28 cellular contexts compared by ENCODE assay signal in genomic region chr4:122674371-122674770, GRCh38. TPM values are rescaled to one million over a fixed set of nuclear protein-coding genes. Genes with fewer than 3 reads are reported as not detected.
A peak's percentile ranks its signal among the peaks of the same experiment; 100 is the strongest.
DNase-seq lines count a peak whose midpoint lies in the region; ATAC-seq and TF ChIP-seq lines count a peak whose summit lies in the region.
"Had no signal": no experiment of that assay in that cellular context is flagged by ENCODE, and none has a peak within 500 bp of the region (broad histone marks: within the 10 kb centered on the region; RNA-seq: fewer than 3 reads in every experiment).

No MANE protein-coding gene starts in this region.

- DNase-seq in GM23338 (ENCODE audit: low spot score) (peak; percentile 20), SK-N-SH (no peak), dermis blood vessel endothelial cell (peak; percentile 49), mesenchymal stem cell (peak; percentile 15), foreskin melanocyte (no peak), LoVo (ENCODE audit: low spot score) (no peak)
- DNase-seq: ACHN; activated CD4-positive, alpha-beta T cell treated with anti-CD3 and anti-CD28 coated beads for 48 hours; activated naive CD4-positive, alpha-beta T cell treated with anti-CD3 and anti-CD28 coated beads for 36 hours; body of pancreas; DMS153; gastrocnemius medialis; NCI-H1092; NCI-H1694; NCI-H748 treated with DMSO at 0.1 percent for 48 hours; pancreas; Right ventricle myocardium superior; stimulated activated CD8-positive, alpha-beta memory T cell treated with anti-CD3 and anti-CD28 coated beads, Interleukin-4, amount 100 ng/mL, for 48 hours; stimulated activated naive CD8-positive, alpha-beta T cell treated with anti-CD3 and anti-CD28 coated beads, Interleukin-15, amount 100 ng/mL, for 72 hours; T-helper 9 cell had no signal

- H3K9me2 ChIP-seq in GM23338 (ENCODE audit: insufficient read depth) (peaks cover 5% of the 10 kb centered on the region; the same call in 1 of the 2 replicates), SK-N-SH (no peaks in the 10 kb centered on the region)

- H3K4me1 ChIP-seq in GM23338 (ENCODE audit: insufficient read depth) (peaks cover 9% of the 10 kb centered on the region; the same call in 1 of the 2 replicates), SK-N-SH (ENCODE audit: control insufficient read depth in 1 of 2, insufficient read depth in 2 of 2, low read depth in 1 of 2, low read length in 1 of 2) (peaks cover 0 to 17% of the 10 kb centered on the region in 2 experiments; a peak in 2 of 4 replicates), mesenchymal stem cell (ENCODE audit: control insufficient read depth, insufficient read depth, low read depth, low read length) (no peaks in the 10 kb centered on the region)
- H3K4me1 ChIP-seq: body of pancreas, gastrocnemius medialis, pancreas had no signal

- H2BK5ac ChIP-seq in mesenchymal stem cell (ENCODE audit: low read depth, low read length, poor library complexity, severe bottlenecking) = no peak overlapping the region

- no peak overlapping the region for H2BK15ac ChIP-seq in mesenchymal stem cell (ENCODE audit: low read depth, poor library complexity, severe bottlenecking)

- H3K4me3 ChIP-seq in GM23338 = no peak overlapping the region
- H3K4me3 ChIP-seq in SK-N-SH (ENCODE audit: low read depth in 2 of 2, low read length in 1 of 2) = no peak overlapping the region
- H3K4me3 ChIP-seq in mesenchymal stem cell (ENCODE audit: insufficient read depth in 1 of 2, low read depth in 1 of 2, low read length in 2 of 2) = no peak overlapping the region
- H3K4me3 ChIP-seq: body of pancreas, gastrocnemius medialis, GM12878, HAP-1, pancreas had no signal

- H3K14ac ChIP-seq in mesenchymal stem cell (ENCODE audit: low read length in 2 of 2) = no peak overlapping the region

- no peak for TF ChIP-seq EP300 in SK-N-SH (IDR thresholded peaks at IDR 0.05; ENCODE audit: borderline replicate concordance in 1 of 2, low read depth in 1 of 2, low read length in 1 of 2)

- H3K4me2 ChIP-seq in GM23338 = no peak overlapping the region
- H3K4me2 ChIP-seq in SK-N-SH = no peak overlapping the region
- no peak overlapping the region for H3K4me2 ChIP-seq in mesenchymal stem cell (ENCODE audit: low read length, poor library complexity, severe bottlenecking)

- no peak overlapping the region for H3K23ac ChIP-seq in mesenchymal stem cell (ENCODE audit: low read length in 2 of 2)

- no peak overlapping the region for H4K91ac ChIP-seq in mesenchymal stem cell (ENCODE audit: low read length)

- ATAC-seq in GM23338 (no peak), GM19023 (IDR thresholded peaks at IDR 0.05; ENCODE audit: unreplicated experiment) (no peak)
- ATAC-seq: body of pancreas, gastrocnemius medialis, GM12878, left lobe of liver, Panc1, pancreas had no signal

- H3K79me2 ChIP-seq in GM23338 (replicated peaks; ENCODE audit: insufficient read depth) (no peaks in the 10 kb centered on the region), SK-N-SH (ENCODE audit: insufficient read depth) (no peaks in the 10 kb centered on the region)

- TF ChIP-seq CTCF in GM23338 (conservative IDR thresholded peaks at IDR 0.05; ENCODE audit: low read depth in 2 of 2) = no peak
- no peak for TF ChIP-seq CTCF in SK-N-SH (IDR thresholded peaks at IDR 0.05)

- H4K20me1 ChIP-seq in GM23338 (replicated peaks; ENCODE audit: insufficient read depth) (no peaks in the 10 kb centered on the region), SK-N-SH (ENCODE audit: insufficient read depth) (no peaks in the 10 kb centered on the region)

- H3K79me1 ChIP-seq in mesenchymal stem cell (replicated peaks; ENCODE audit: low read length, poor library complexity, severe bottlenecking) = no peaks in the 10 kb centered on the region

- POLR2A ChIA-PET in SK-N-SH (lab: Yijun Ruan, JAX) = no interaction called here

- no peak overlapping the region for H3K9ac ChIP-seq in SK-N-SH
- H3K9ac ChIP-seq in mesenchymal stem cell (ENCODE audit: low read length) = no peak overlapping the region

- peaks cover 14% of the 10 kb centered on the region for H3K4me1 Mint-ChIP-seq in GM23338
- H3K4me1 Mint-ChIP-seq: central memory CD8-positive, alpha-beta T cell had no signal

- H3K9me3 ChIP-seq in SK-N-SH (no peaks in the 10 kb centered on the region), mesenchymal stem cell (ENCODE audit: control insufficient read depth, low read length) (no peaks in the 10 kb centered on the region)
- H3K9me3 ChIP-seq: body of pancreas, gastrocnemius medialis, HAP-1, pancreas had no signal

- no peak overlapping the region for H3K4me3 Mint-ChIP-seq in GM23338
- H3K4me3 Mint-ChIP-seq: activated naive CD4-positive, alpha-beta T cell treated with anti-CD3 and anti-CD28 coated beads for 36 hours; central memory CD8-positive, alpha-beta T cell; stimulated activated naive CD8-positive, alpha-beta T cell treated with anti-CD3 and anti-CD28 coated beads, Interleukin-15, amount 100 ng/mL, for 72 hours had no signal

- H3K27me3 Mint-ChIP-seq in GM23338 (ENCODE audit: insufficient read depth, low read depth, poor library complexity) = no peaks in the 10 kb centered on the region

- no peak overlapping the region for H2BK120ac ChIP-seq in mesenchymal stem cell (ENCODE audit: low read depth, low read length)

- H3F3A ChIP-seq in GM23338 (replicated peaks; ENCODE audit: low read depth) = no peaks in the 10 kb centered on the region
- peaks cover 9% of the 10 kb centered on the region for H3F3A ChIP-seq in SK-N-SH (replicated peaks; ENCODE audit: insufficient read depth)

- no peaks in the 10 kb centered on the region for H3K36me3 Mint-ChIP-seq in GM23338 (ENCODE audit: low read depth)

- TF ChIP-seq RAD21 in SK-N-SH (IDR thresholded peaks at IDR 0.05; ENCODE audit: low read length) = no peak

- no peak overlapping the region for H3K4ac ChIP-seq in mesenchymal stem cell (ENCODE audit: low read depth in 1 of 2, low read length in 2 of 2)

- H2BK12ac ChIP-seq in mesenchymal stem cell (ENCODE audit: low read length in 2 of 2) = no peak overlapping the region

- CTCF ChIA-PET in SK-N-SH (lab: Yijun Ruan, JAX) = interaction anchor here (0.6 kb wide), 1 partner anchor 218 kb away, joined by 3 read pairs; no protein-coding TSS in a partner anchor

- H3K27ac Mint-ChIP-seq in GM23338 = no peak overlapping the region
- H3K27ac Mint-ChIP-seq: activated naive CD4-positive, alpha-beta T cell treated with anti-CD3 and anti-CD28 coated beads for 36 hours; stimulated activated naive CD8-positive, alpha-beta T cell treated with anti-CD3 and anti-CD28 coated beads, Interleukin-15, amount 100 ng/mL, for 72 hours had no signal

- no peaks in the 10 kb centered on the region for H3K36me3 ChIP-seq in GM23338 (ENCODE audit: insufficient read depth)
- no peaks in the 10 kb centered on the region for H3K36me3 ChIP-seq in SK-N-SH (replicated peaks in 1 of 2; ENCODE audit: control insufficient read depth in 1 of 2, insufficient read depth in 2 of 2, low read length in 1 of 2)
- no peaks in the 10 kb centered on the region for H3K36me3 ChIP-seq in mesenchymal stem cell (ENCODE audit: control insufficient read depth in 1 of 2, insufficient read depth in 2 of 2, low read depth in 1 of 2, low read length in 2 of 2)
- H3K36me3 ChIP-seq: gastrocnemius medialis, HAP-1, pancreas had no signal

- H2AK5ac ChIP-seq in mesenchymal stem cell (ENCODE audit: low read length, severe bottlenecking) = no peak overlapping the region

- H3K18ac ChIP-seq in mesenchymal stem cell (ENCODE audit: low read depth in 1 of 2, low read length in 2 of 2) = no peak overlapping the region

- H3K27me3 ChIP-seq in GM23338 (ENCODE audit: insufficient read depth) (no peaks in the 10 kb centered on the region), SK-N-SH (ENCODE audit: insufficient read depth) (no peaks in the 10 kb centered on the region), mesenchymal stem cell (ENCODE audit: control insufficient read depth in 1 of 2, insufficient read depth in 1 of 2, low read length in 2 of 2) (no peaks in the 10 kb centered on the region)
- H3K27me3 ChIP-seq: body of pancreas, gastrocnemius medialis, pancreas had no signal

- 0% methylated on average over 1 of the region's 1 CpG for WGBS in SK-N-SH (ENCODE audit: low lambda C conversion rate)
- WGBS in mesenchymal stem cell = 22% methylated on average over 1 of the region's 1 CpG

- H3K9me3 Mint-ChIP-seq in GM23338 = peaks cover 9% of the 10 kb centered on the region; the same call in 2 of the 3 replicates
- H3K9me3 Mint-ChIP-seq: central memory CD8-positive, alpha-beta T cell had no signal

- H2AFZ ChIP-seq in GM23338 (0 out of 2 replicates have a peak overlapping the region, but pooled peaks have one; percentile 8), SK-N-SH (ENCODE audit: low read depth) (peak overlapping the region; percentile 67; the same call in 1 of the 2 replicates), mesenchymal stem cell (ENCODE audit: low read depth, low read length) (no peak overlapping the region)

- H4K8ac ChIP-seq in mesenchymal stem cell (ENCODE audit: low read length) = no peak overlapping the region

- H3K27ac ChIP-seq in GM23338 (ENCODE audit: low read depth) (no peak overlapping the region), SK-N-SH (ENCODE audit: low read depth in 2 of 2, low read length in 1 of 2) (no peak overlapping the region), mesenchymal stem cell (ENCODE audit: low read length, poor library complexity, severe bottlenecking) (no peak overlapping the region)
- H3K27ac ChIP-seq: body of pancreas, gastrocnemius medialis, pancreas had no signal

TF ChIP-seq in GM23338, 12 proteins besides CTCF, POLR2A, EP300 and RAD21:
- TF ChIP-seq STAT1 (IDR thresholded peaks at IDR 0.05; ENCODE audit: unreplicated experiment) = no peak
- TF ChIP-seq NANOG (IDR thresholded peaks at IDR 0.05; ENCODE audit: borderline replicate concordance) = no peak
- no peak for TF ChIP-seq ZNF114 (CRISPR knock-in tag; IDR thresholded peaks at IDR 0.05)
TF ChIP-seq in GM23338: peak in this region for 0.

RNA-seq across cellular contexts. Expression of gene IL21, which starts 53.5 kb away (rescaled TPM):
- total RNA-seq in GM23338 (2014; rRNA removed; shearing (Covaris generic)) = not detected in 2 replicates
- polyA plus RNA-seq in GM23338 (2016; fragmentation: Nextera tagmentation; extraction: Ambion mirVana) (not detected in 2 replicates), SK-N-SH (2012; rRNA removed) (not detected in 2 replicates)
- not detected in 2 replicates for polyA plus RNA-seq in SK-N-SH (2012; cell fraction: cytosol; rRNA removed)
- polyA plus RNA-seq in SK-N-SH (2012; cell fraction: nucleus; rRNA removed) = not detected in 2 replicates
- not detected in 2 replicates for total RNA-seq in dermis blood vessel endothelial cell
- not detected for polyA plus RNA-seq in mesenchymal stem cell (2013, experiment 1 of 2)
- not detected for polyA plus RNA-seq in mesenchymal stem cell (2013, experiment 2 of 2)
- total RNA-seq: body of pancreas, gastrocnemius medialis, GM12878, left lobe of liver, pancreas, Right ventricle myocardium superior had no signal
- polyA plus RNA-seq: BJ, GM12878, neural cell, pancreas had no signal

RNA-seq across cellular contexts. Expression of gene BBS12, which starts 58.1 kb away (rescaled TPM):
- 2.6 TPM in 2 replicates for total RNA-seq in GM23338 (2014; rRNA removed; shearing (Covaris generic))
- polyA plus RNA-seq in GM23338 (2016; fragmentation: Nextera tagmentation; extraction: Ambion mirVana) (1.4 and 2.3 TPM in 2 replicates), SK-N-SH (2012; rRNA removed) (1.5 and 2.1 TPM in 2 replicates)
- 2.4 and 2.6 TPM in 2 replicates for polyA plus RNA-seq in SK-N-SH (2012; cell fraction: cytosol; rRNA removed)
- polyA plus RNA-seq in SK-N-SH (2012; cell fraction: nucleus; rRNA removed) = 0.62 and 1.2 TPM in 2 replicates
- total RNA-seq in dermis blood vessel endothelial cell = 5.2 and 6.0 TPM in 2 replicates
- polyA plus RNA-seq in mesenchymal stem cell (2013, experiment 1 of 2) = 3.6 TPM
- polyA plus RNA-seq in mesenchymal stem cell (2013, experiment 2 of 2) = 3.7 TPM

Comparison
In these comparisons a context has a peak if more than half of its experiments do, and no peak if none do; other contexts are left out.
1. DNase-seq: peak in GM23338 (single experiment), dermis blood vessel endothelial cell (single experiment) and mesenchymal stem cell (single experiment); none in SK-N-SH (single experiment), foreskin melanocyte (single experiment) and LoVo (single experiment).